In genomic region chr3:50284121-50284520, GRCh38 we compare ENCODE assay signal across 1 cellular context. TPM values are rescaled to one million over a fixed set of nuclear protein-coding genes. Genes with fewer than 3 reads are reported as not detected.
"Had no signal": no experiment of that assay in that cellular context is flagged by ENCODE, and none has a peak within 500 bp of the region (broad histone marks: within the 10 kb centered on the region; RNA-seq: fewer than 3 reads in every experiment).

No MANE protein-coding gene starts in this region.

RNA-seq across cellular contexts. Expression of gene LSMEM2, which starts 5.2 kb away (rescaled TPM):
- total RNA-seq: GM12878 had no signal
